ENCODE assay signal across 5 cellular contexts in genomic region chr12:121988519-121988918, GRCh38.
DNase-seq lines count a peak whose midpoint lies in the region; TF ChIP-seq lines count a peak whose summit lies in the region.
"Not testable (repeated sequence)": the region's sequence is repeated elsewhere in the genome, so short reads cannot be mapped to it uniquely, and the experiment has no call there.

No MANE protein-coding gene starts in this region.

- H3K4me2 ChIP-seq in BLaER1; OCI-LY1 (ENCODE audit: low read length): not testable (repeated sequence)

- POLR2A ChIA-PET in HEK293 (lab: Yijun Ruan, JAX), result not testable (repeated sequence)

- H3K27me3 ChIP-seq in BLaER1; OCI-LY1 (ENCODE audit: insufficient read depth, low read length): not testable (repeated sequence)

- DNase-seq in nephron progenitor cell, result not testable (repeated sequence)

- CTCF ChIA-PET in HEK293 (lab: Yijun Ruan, JAX), result interaction anchor here (0.7 kb wide), 1 partner anchor 17 kb away, joined by 3 read pairs; no protein-coding TSS in a partner anchor

- H2AFZ ChIP-seq in OCI-LY1 (ENCODE audit: low read length), result not testable (repeated sequence)

- not testable (repeated sequence) for H4K20me1 ChIP-seq in BLaER1; OCI-LY1 (ENCODE audit: insufficient read depth, low read length)

- peaks cover 61% of the 10 kb centered on the region for H3K4me1 ChIP-seq in BLaER1
- not testable (repeated sequence) for H3K4me1 ChIP-seq in HEK293 (ENCODE audit: control insufficient read depth, insufficient read depth, low read length)
- H3K4me1 ChIP-seq in OCI-LY1 (ENCODE audit: insufficient read depth, low read length, severe bottlenecking), result peaks cover 34% of the 10 kb centered on the region

- not testable (repeated sequence) for H3K9me3 ChIP-seq in BLaER1; HEK293 (ENCODE audit: control insufficient read depth, insufficient read depth, low read depth, low read length); OCI-LY1 (ENCODE audit: low read length)

- not testable (repeated sequence) for H3K36me3 ChIP-seq in BLaER1; HEK293 (ENCODE audit: control insufficient read depth in 2 of 2, insufficient read depth in 1 of 2, low read length in 2 of 2); OCI-LY1 (ENCODE audit: insufficient read depth, low read length)

- not testable (repeated sequence) for H3K9me2 ChIP-seq in OCI-LY1 (ENCODE audit: low read depth, low read length)

- H3K27ac ChIP-seq in BLaER1, result 0 out of 2 replicates have a peak overlapping the region, but pooled peaks have one; percentile 93
- H3K27ac ChIP-seq in HEK293 (ENCODE audit: extremely low read depth, low read depth, low read length), result not testable (repeated sequence)
- H3K27ac ChIP-seq in OCI-LY1 (ENCODE audit: low read depth, low read length, poor library complexity, severe bottlenecking), result peak overlapping the region; percentile 30
- peak overlapping the region; percentile 66; the same call in 1 of the 2 replicates for H3K27ac ChIP-seq in VCaP

- not testable (repeated sequence) for H3K4me3 ChIP-seq in BLaER1; HEK293 (ENCODE audit: low read depth, low read length); OCI-LY1 (ENCODE audit: low read depth, low read length, poor library complexity, severe bottlenecking)

- peaks cover 17% of the 10 kb centered on the region for H3K9me3 Mint-ChIP-seq in nephron progenitor cell

- not testable (repeated sequence) for H3K27ac Mint-ChIP-seq in nephron progenitor cell

- not testable (repeated sequence) for H3K27me3 Mint-ChIP-seq in nephron progenitor cell (ENCODE audit: low read depth, poor library complexity)

- peaks cover 11% of the 10 kb centered on the region; the same call in 1 of the 2 replicates for H3F3A ChIP-seq in OCI-LY1 (ENCODE audit: insufficient read depth, low read length)

- H3K36me3 Mint-ChIP-seq in nephron progenitor cell (ENCODE audit: low read depth), result not testable (repeated sequence)

- not testable (repeated sequence) for H3K79me2 ChIP-seq in OCI-LY1 (ENCODE audit: insufficient read depth, low read length)

- H3K4me3 Mint-ChIP-seq in nephron progenitor cell, result peak overlapping the region; percentile 25

- not testable (repeated sequence) for H3K9ac ChIP-seq in BLaER1; OCI-LY1 (ENCODE audit: low read length)

- H3K4me1 Mint-ChIP-seq in nephron progenitor cell, result peaks cover 60% of the 10 kb centered on the region

- not testable (repeated sequence) for TF ChIP-seq CTCF in HEK293 (tag by site-specific recombination; IDR thresholded peaks at IDR 0.05); OCI-LY1 (IDR thresholded peaks at IDR 0.05; ENCODE audit: low read length); VCaP (conservative IDR thresholded peaks at IDR 0.05); nephron progenitor cell (IDR thresholded peaks at IDR 0.05)

TF ChIP-seq in HEK293, 187 proteins besides CTCF, POLR2A, EP300 and RAD21:
- TF ChIP-seq PRDM10 (tag by site-specific recombination; IDR thresholded peaks at IDR 0.05) (peak; percentile 58), ZNF362 (tag by site-specific recombination; IDR thresholded peaks at IDR 0.05) (0 out of 2 replicates have a peak, but pooled peaks have one; percentile 65)
